ENCODE assay signal across 15 cellular contexts in genomic region chr13:21657538-21657937, GRCh38. TPM values are rescaled to one million over a fixed set of nuclear protein-coding genes. Genes with fewer than 3 reads are reported as not detected.
A peak's percentile ranks its signal among the peaks of the same experiment; 100 is the strongest.
DNase-seq lines count a peak whose midpoint lies in the region; ATAC-seq and TF ChIP-seq lines count a peak whose summit lies in the region.
"Had no signal": no experiment of that assay in that cellular context is flagged by ENCODE, and none has a peak within 500 bp of the region (broad histone marks: within the 10 kb centered on the region; RNA-seq: fewer than 3 reads in every experiment).

No MANE protein-coding gene starts in this region.

- TF ChIP-seq CTCF in brain microvascular endothelial cell (IDR thresholded peaks at IDR 0.05; ENCODE audit: low read depth, low read length, missing control alignments): no peak
- no peak for TF ChIP-seq CTCF in mucosa of descending colon (IDR thresholded peaks at IDR 0.05)

- DNase-seq in DMS53 treated with DMSO at 0.1 percent for 48 hours (lab: John Stamatoyannopoulos, UW; ENCODE audit: unreplicated experiment) (peak; percentile 82), M059J (ENCODE audit: low read depth) (peak; percentile 64), brain microvascular endothelial cell (peak; percentile 80), mucosa of descending colon (no peak), cardiac septum (ENCODE audit: low spot score) (no peak), NCI-H526 treated with DMSO at 0.1 percent for 48 hours (lab: John Stamatoyannopoulos, UW) (no peak), globus pallidus (ENCODE audit: low spot score) (no peak)
- DNase-seq: activated CD4-positive, CD25-positive, alpha-beta regulatory T cell treated with anti-CD3 and anti-CD28 coated beads, Interleukin-2, amount 50 U/mL, for 72 hours; activated T-cell treated with anti-CD3 and anti-CD28 coated beads, Interleukin-2, amount 50 U/mL, for 24 hours; amygdala; NCI-H2081 treated with DMSO at 0.1 percent for 48 hours had no signal

- in situ Hi-C loops in brain microvascular endothelial cell (cut with HindIII; ENCODE audit: low pct_ligation_motif_present, low sequenced_read_pairs): no loop called here

- H3K36me3 ChIP-seq in brain microvascular endothelial cell (replicated peaks) (no peaks in the 10 kb centered on the region), mucosa of descending colon (ENCODE audit: low read depth) (no peaks in the 10 kb centered on the region)
- H3K36me3 ChIP-seq: thoracic aorta had no signal

- ATAC-seq in mucosa of descending colon (peak; percentile 62), HG03342 (IDR thresholded peaks at IDR 0.05; ENCODE audit: unreplicated experiment) (no peak)

- H3K4me3 ChIP-seq in brain microvascular endothelial cell (ENCODE audit: low read depth, low read length): no peak overlapping the region
- H3K4me3 ChIP-seq in mucosa of descending colon: no peak overlapping the region
- H3K4me3 ChIP-seq: hepatocyte, smooth muscle cell, thoracic aorta had no signal

- no peaks in the 10 kb centered on the region for H3K27me3 ChIP-seq in brain microvascular endothelial cell (replicated peaks)
- H3K27me3 ChIP-seq: hepatocyte had no signal

- H3K9me3 ChIP-seq in mucosa of descending colon: peaks cover 4% of the 10 kb centered on the region
- H3K9me3 ChIP-seq: thoracic aorta had no signal

- H3K27ac ChIP-seq in brain microvascular endothelial cell: no peak overlapping the region
- H3K27ac ChIP-seq: hepatocyte, thoracic aorta had no signal

- peaks cover 3% of the 10 kb centered on the region for H3K4me1 ChIP-seq in mucosa of descending colon (ENCODE audit: low read depth)

- intact Hi-C loops in mucosa of descending colon (cut with DNase I, micrococcal nuclease) (no loop called here), cardiac septum (cut with DNase I) (no loop called here)

RNA-seq across cellular contexts. Expression of gene FGF9, which starts 13.3 kb away (rescaled TPM):
- not detected in 2 replicates for total RNA-seq in M059J (2014; rRNA removed; shearing (Covaris generic))
- total RNA-seq in mucosa of descending colon: 1 to 10 TPM; 1.2 to 2.6 (median 2.3) TPM
- 14.3 TPM for total RNA-seq in cardiac septum
- total RNA-seq: smooth muscle cell had no signal

RNA-seq across cellular contexts. Expression of gene MICU2, which starts 53.6 kb away (rescaled TPM):
- total RNA-seq in M059J (2014; rRNA removed; shearing (Covaris generic)): 85.6 and 170 TPM in 2 replicates
- total RNA-seq in mucosa of descending colon (10 to 100 TPM; 34.4 to 47.5 (median 47.2) TPM), cardiac septum (48.8 TPM)

Comparison
In these comparisons a context has a peak if more than half of its experiments do, and no peak if none do; other contexts are left out.
1. DNase-seq: peak in DMS53 treated with DMSO at 0.1 percent for 48 hours (single experiment), M059J (single experiment) and brain microvascular endothelial cell (single experiment); none in mucosa of descending colon (0 of 3), cardiac septum (single experiment), NCI-H526 treated with DMSO at 0.1 percent for 48 hours (single experiment) and globus pallidus (single experiment).